In genomic region chr7:66401126-66401525, GRCh38 we compare ENCODE assay signal across 8 cellular contexts.
A peak's percentile ranks its signal among the peaks of the same experiment; 100 is the strongest.
DNase-seq lines count a peak whose midpoint lies in the region; TF ChIP-seq lines count a peak whose summit lies in the region.
"Not testable (repeated sequence)": the region's sequence is repeated elsewhere in the genome, so short reads cannot be mapped to it uniquely, and the experiment has no call there.

No MANE protein-coding gene starts in this region.

- not testable (repeated sequence) for H3K4ac ChIP-seq in mesenchymal stem cell (ENCODE audit: low read depth in 1 of 2, low read length in 2 of 2)

- not testable (repeated sequence) for H2BK5ac ChIP-seq in mesenchymal stem cell (ENCODE audit: low read depth, low read length, poor library complexity, severe bottlenecking)

- not testable (repeated sequence) for H2AK5ac ChIP-seq in mesenchymal stem cell (ENCODE audit: low read length, severe bottlenecking)

- not testable (repeated sequence) for H2AFZ ChIP-seq in mesenchymal stem cell (ENCODE audit: low read depth, low read length)

- not testable (repeated sequence) for H3K79me1 ChIP-seq in mesenchymal stem cell (replicated peaks; ENCODE audit: low read length, poor library complexity, severe bottlenecking)

- not testable (repeated sequence) for H2BK12ac ChIP-seq in mesenchymal stem cell (ENCODE audit: low read length in 2 of 2)

- H2BK15ac ChIP-seq in mesenchymal stem cell (ENCODE audit: low read depth, poor library complexity, severe bottlenecking) = not testable (repeated sequence)

- not testable (repeated sequence) for H3K4me1 ChIP-seq in mesenchymal stem cell (ENCODE audit: control insufficient read depth, insufficient read depth, low read depth, low read length)

- not testable (repeated sequence) for H3K9me3 ChIP-seq in MG63
- peaks cover 11% of the 10 kb centered on the region for H3K9me3 ChIP-seq in mesenchymal stem cell (ENCODE audit: control insufficient read depth, low read length)

- WGBS in mesenchymal stem cell = 75% methylated on average over 3 of the region's 4 CpGs

- in situ Hi-C loops in brain microvascular endothelial cell (cut with HindIII; ENCODE audit: low pct_ligation_motif_present, low sequenced_read_pairs) = not testable (repeated sequence)

- H3K18ac ChIP-seq in mesenchymal stem cell (ENCODE audit: low read depth in 1 of 2, low read length in 2 of 2) = peak overlapping the region in 1 of 2 experiments; percentile 22

- H3K9ac ChIP-seq in mesenchymal stem cell (ENCODE audit: low read length) = not testable (repeated sequence)

- not testable (repeated sequence) for H4K8ac ChIP-seq in mesenchymal stem cell (ENCODE audit: low read length)

- not testable (repeated sequence) for H3K27me3 ChIP-seq in MG63; brain microvascular endothelial cell (replicated peaks); mesenchymal stem cell (ENCODE audit: control insufficient read depth in 1 of 2, insufficient read depth in 1 of 2, low read length in 2 of 2)

- H3K23ac ChIP-seq in mesenchymal stem cell (ENCODE audit: low read length in 2 of 2) = not testable (repeated sequence)

- H3K4me3 ChIP-seq in MG63; brain microvascular endothelial cell (ENCODE audit: low read depth, low read length); cardiac fibroblast (replicated peaks in 1 of 2; ENCODE audit: low read depth in 2 of 2, low read length in 2 of 2); epithelial cell of esophagus (ENCODE audit: low read length); fibroblast of pulmonary artery (replicated peaks; ENCODE audit: low read depth, low read length); mesenchymal stem cell (ENCODE audit: insufficient read depth in 1 of 2, low read depth in 1 of 2, low read length in 2 of 2): not testable (repeated sequence)

- H3K14ac ChIP-seq in mesenchymal stem cell (ENCODE audit: low read length in 2 of 2) = not testable (repeated sequence)

- H4K91ac ChIP-seq in mesenchymal stem cell (ENCODE audit: low read length) = not testable (repeated sequence)

- H3K36me3 ChIP-seq in MG63; brain microvascular endothelial cell (replicated peaks): not testable (repeated sequence)
- peaks cover 5 to 27% of the 10 kb centered on the region in 2 experiments for H3K36me3 ChIP-seq in mesenchymal stem cell (ENCODE audit: control insufficient read depth in 1 of 2, insufficient read depth in 2 of 2, low read depth in 1 of 2, low read length in 2 of 2)

- TF ChIP-seq CTCF in brain microvascular endothelial cell (IDR thresholded peaks at IDR 0.05; ENCODE audit: low read depth, low read length, missing control alignments); cardiac fibroblast (IDR thresholded peaks at IDR 0.05; ENCODE audit: low read depth, low read length); epithelial cell of esophagus (IDR thresholded peaks at IDR 0.05; ENCODE audit: insufficient read depth, low read depth, low read length, missing control alignments); fibroblast of pulmonary artery (IDR thresholded peaks at IDR 0.05; ENCODE audit: low read length, missing control alignments): not testable (repeated sequence)

- DNase-seq in EL (peak; percentile 21), HT1080 (ENCODE audit: low read depth) (peak; percentile 72), MG63 (peak; percentile 6), brain microvascular endothelial cell (peak; percentile 24), cardiac fibroblast (ENCODE audit: low read depth in 2 of 2) (peak; percentile 13 to 56), epithelial cell of esophagus (ENCODE audit: low read depth) (peak; percentile 34), fibroblast of pulmonary artery (ENCODE audit: low read depth) (peak; percentile 35), mesenchymal stem cell (peak; percentile 35)

- H3K4me2 ChIP-seq in mesenchymal stem cell (ENCODE audit: low read length, poor library complexity, severe bottlenecking) = not testable (repeated sequence)

- not testable (repeated sequence) for H2BK120ac ChIP-seq in mesenchymal stem cell (ENCODE audit: low read depth, low read length)

- not testable (repeated sequence) for H3K27ac ChIP-seq in brain microvascular endothelial cell; mesenchymal stem cell (ENCODE audit: low read length, poor library complexity, severe bottlenecking)

Comparison
In these comparisons a context has a peak if more than half of its experiments do, and no peak if none do; other contexts are left out.
1. DNase-seq: peak in every context shown above with its lines; median percentile 72 in HT1080; 35 in fibroblast of pulmonary artery; 35 in mesenchymal stem cell; 34 in cardiac fibroblast; 34 in epithelial cell of esophagus; 24 in brain microvascular endothelial cell; 21 in EL; 6 in MG63.